Comparison of ENCODE assay signal across 25 cellular contexts in genomic region chr3:163891771-163892170, GRCh38.
"Had no signal": no experiment of that assay in that cellular context is flagged by ENCODE, and none has a peak within 500 bp of the region (broad histone marks: within the 10 kb centered on the region; RNA-seq: fewer than 3 reads in every experiment).

No MANE protein-coding gene starts in this region.

- H3K36me3 ChIP-seq: brain microvascular endothelial cell, left lung, lower lobe of right lung, spleen, suprapubic skin, tibial artery, upper lobe of right lung, WERI-Rb-1 had no signal

- H3K27me3 Mint-ChIP-seq: activated CD4-positive, alpha-beta memory T cell treated with anti-CD3 and anti-CD28 coated beads for 36 hours had no signal

- H3K27me3 ChIP-seq: brain microvascular endothelial cell, left lung, spleen, suprapubic skin, tibial artery, upper lobe of right lung had no signal

- H3K4me1 Mint-ChIP-seq: natural killer cell had no signal

- H3K36me3 Mint-ChIP-seq: activated CD4-positive, alpha-beta memory T cell treated with anti-CD3 and anti-CD28 coated beads for 36 hours; natural killer cell had no signal

- H3K4me3 ChIP-seq: coronary artery, dorsolateral prefrontal cortex, left lung, lower lobe of right lung, spleen, suprapubic skin, tibial artery, upper lobe of right lung had no signal

- DNase-seq: activated CD4-positive, alpha-beta memory T cell treated with anti-CD3 and anti-CD28 coated beads for 36 hours; activated CD4-positive, alpha-beta T cell treated with anti-CD3 and anti-CD28 coated beads for 48 hours; activated CD8-positive, alpha-beta memory T cell treated with anti-CD3 and anti-CD28 coated beads, Interleukin-2, amount 50 U/mL, for 4 hours; activated gamma-delta T cell treated with Interleukin-2 at 50 U/mL for 16 hours; activated naive CD4-positive, alpha-beta T cell treated with anti-CD3 and anti-CD28 coated beads, Interleukin-2, amount 50 U/mL, for 16 hours; activated T-cell treated with anti-CD3 and anti-CD28 coated beads, Interleukin-2, amount 50 U/mL, for 1 hour; amniotic stem cell; brain microvascular endothelial cell; dorsolateral prefrontal cortex; effector memory CD4-positive, alpha-beta T cell; left lung; lower lobe of right lung; mesenchymal stem cell; natural killer cell; posterior cingulate gyrus; right cardiac atrium; spleen; stimulated activated naive CD4-positive, alpha-beta T cell; tibial artery; upper lobe of right lung; WERI-Rb-1 had no signal

- H3K4me3 Mint-ChIP-seq: activated CD4-positive, alpha-beta memory T cell treated with anti-CD3 and anti-CD28 coated beads for 36 hours; activated T-helper 1 cell treated with anti-CD3 and anti-CD28 coated beads, Interleukin-12 subunit alpha, Interleukin-12 subunit beta, Interleukin-2, Interleukin-4 antibody, amounts not matched to agents 30 ng/mL and 10 ng/mL and 1 ng/mL, durations not matched to agents 14 hours and 24 hours and 36 hours; natural killer cell had no signal

- ATAC-seq: activated CD4-positive, CD25-positive, alpha-beta regulatory T cell treated with anti-CD3 and anti-CD28 coated beads, Interleukin-2, amount 50 U/mL, for 24 hours; left lung; lower lobe of right lung; natural killer cell; right cardiac atrium; upper lobe of right lung had no signal

- H3K27ac Mint-ChIP-seq: activated CD4-positive, alpha-beta memory T cell treated with anti-CD3 and anti-CD28 coated beads for 36 hours; activated T-helper 1 cell treated with anti-CD3 and anti-CD28 coated beads, Interleukin-12 subunit alpha, Interleukin-12 subunit beta, Interleukin-2, Interleukin-4 antibody, amounts not matched to agents 30 ng/mL and 10 ng/mL and 1 ng/mL, durations not matched to agents 14 hours and 24 hours and 36 hours; natural killer cell had no signal

- H3K4me1 ChIP-seq: left lung, lower lobe of right lung, spleen, suprapubic skin, tibial artery, upper lobe of right lung had no signal

- H3K27ac ChIP-seq: brain microvascular endothelial cell, coronary artery, dorsolateral prefrontal cortex, left lung, lower lobe of right lung, spleen, suprapubic skin, tibial artery, upper lobe of right lung, WERI-Rb-1 had no signal
